In genomic region chr10:110324805-110325280, GRCh38 we compare ENCODE assay signal across 10 cellular contexts. TPM values are rescaled to one million over a fixed set of nuclear protein-coding genes. Genes with fewer than 3 reads are reported as not detected.
DNase-seq lines count a peak whose midpoint lies in the region; ATAC-seq and TF ChIP-seq lines count a peak whose summit lies in the region.
"Had no signal": no experiment of that assay in that cellular context is flagged by ENCODE, and none has a peak within 500 bp of the region (broad histone marks: within the 10 kb centered on the region; RNA-seq: fewer than 3 reads in every experiment).

No MANE protein-coding gene starts in this region.

- 60% methylated on average over 2 of the region's 3 CpGs for WGBS in mesenchymal stem cell
- WGBS in suprapubic skin, result 39% methylated on average over 3 of the region's 3 CpGs

- H3K23ac ChIP-seq in mesenchymal stem cell (ENCODE audit: low read length in 2 of 2), result no peak overlapping the region

- H4K91ac ChIP-seq in mesenchymal stem cell (ENCODE audit: low read length), result no peak overlapping the region

- no peak overlapping the region for H3K4ac ChIP-seq in mesenchymal stem cell (ENCODE audit: low read depth in 1 of 2, low read length in 2 of 2)

- no peak overlapping the region for H3K4me2 ChIP-seq in mesenchymal stem cell (ENCODE audit: low read length, poor library complexity, severe bottlenecking)

- H3K4me3 ChIP-seq in mesenchymal stem cell (ENCODE audit: insufficient read depth in 1 of 2, low read depth in 1 of 2, low read length in 2 of 2) (no peak overlapping the region), suprapubic skin (no peak overlapping the region)
- H3K4me3 ChIP-seq: testis had no signal

- DNase-seq in mesenchymal stem cell (peak; percentile 17), iPS-NIHi7 (ENCODE audit: extremely low spot score) (no peak), head of caudate nucleus (no peak), suprapubic skin (ENCODE audit: low spot score in 2 of 2) (no peak)
- DNase-seq: caudate nucleus, testis had no signal

- H2BK120ac ChIP-seq in mesenchymal stem cell (ENCODE audit: low read depth, low read length), result no peak overlapping the region

- H3K9me3 ChIP-seq in mesenchymal stem cell (ENCODE audit: control insufficient read depth, low read length), result peaks cover 21% of the 10 kb centered on the region
- H3K9me3 ChIP-seq in suprapubic skin, result peaks cover 6% of the 10 kb centered on the region
- H3K9me3 ChIP-seq: testis had no signal

- no peak overlapping the region for H2BK5ac ChIP-seq in mesenchymal stem cell (ENCODE audit: low read depth, low read length, poor library complexity, severe bottlenecking)

- H2BK15ac ChIP-seq in mesenchymal stem cell (ENCODE audit: low read depth, poor library complexity, severe bottlenecking), result no peak overlapping the region

- peak overlapping the region in 1 of 2 experiments; percentile 54 for H3K18ac ChIP-seq in mesenchymal stem cell (ENCODE audit: low read depth in 1 of 2, low read length in 2 of 2)

- H3K27me3 ChIP-seq in mesenchymal stem cell (ENCODE audit: control insufficient read depth in 1 of 2, insufficient read depth in 1 of 2, low read length in 2 of 2) (no peaks in the 10 kb centered on the region), suprapubic skin (no peaks in the 10 kb centered on the region)
- H3K27me3 ChIP-seq: testis had no signal

- TF ChIP-seq POLR2A in suprapubic skin (IDR thresholded peaks at IDR 0.05), result no peak

- TF ChIP-seq CTCF in suprapubic skin (IDR thresholded peaks at IDR 0.05), result no peak

- H3K79me1 ChIP-seq in mesenchymal stem cell (replicated peaks; ENCODE audit: low read length, poor library complexity, severe bottlenecking), result no peaks in the 10 kb centered on the region

- H4K8ac ChIP-seq in mesenchymal stem cell (ENCODE audit: low read length), result no peak overlapping the region

- H2BK12ac ChIP-seq in mesenchymal stem cell (ENCODE audit: low read length in 2 of 2), result no peak overlapping the region

- H2AK5ac ChIP-seq in mesenchymal stem cell (ENCODE audit: low read length, severe bottlenecking), result peak overlapping the region; percentile 49

- intact Hi-C loops in head of caudate nucleus (cut with DNase I), result no loop called here

- TF ChIP-seq EP300 in suprapubic skin (IDR thresholded peaks at IDR 0.05), result no peak

- H3K4me1 ChIP-seq in mesenchymal stem cell (ENCODE audit: control insufficient read depth, insufficient read depth, low read depth, low read length), result peaks cover 8% of the 10 kb centered on the region
- H3K4me1 ChIP-seq in suprapubic skin, result no peaks in the 10 kb centered on the region
- H3K4me1 ChIP-seq: testis had no signal

- H3K27ac ChIP-seq in mesenchymal stem cell (ENCODE audit: low read length, poor library complexity, severe bottlenecking) (no peak overlapping the region), suprapubic skin (no peak overlapping the region)
- H3K27ac ChIP-seq: testis had no signal

- ATAC-seq in GM18867 (IDR thresholded peaks at IDR 0.05; ENCODE audit: unreplicated experiment), result peak; percentile 47
- peak; percentile 53 for ATAC-seq in GM21515 (IDR thresholded peaks at IDR 0.05; ENCODE audit: unreplicated experiment)
- peak; percentile 68 for ATAC-seq in HG03432 (IDR thresholded peaks at IDR 0.05; ENCODE audit: unreplicated experiment)
- ATAC-seq: Panc1 had no signal

- H3K36me3 ChIP-seq in mesenchymal stem cell (ENCODE audit: control insufficient read depth in 1 of 2, insufficient read depth in 2 of 2, low read depth in 1 of 2, low read length in 2 of 2), result no peaks in the 10 kb centered on the region
- no peaks in the 10 kb centered on the region for H3K36me3 ChIP-seq in suprapubic skin

- no peak overlapping the region for H2AFZ ChIP-seq in mesenchymal stem cell (ENCODE audit: low read depth, low read length)

- H3K9ac ChIP-seq in mesenchymal stem cell (ENCODE audit: low read length), result no peak overlapping the region

- no peak overlapping the region for H3K14ac ChIP-seq in mesenchymal stem cell (ENCODE audit: low read length in 2 of 2)

RNA-seq across cellular contexts. Expression of gene SMNDC1, which starts 20.1 kb away (rescaled TPM):
- polyA plus RNA-seq in mesenchymal stem cell (2013, experiment 1 of 2), result 27.4 TPM
- 26.1 TPM for polyA plus RNA-seq in mesenchymal stem cell (2013, experiment 2 of 2)
- 10 to 100 TPM; 10.3 to 15.8 (median 12.8) TPM for total RNA-seq in suprapubic skin
